22 cellular contexts compared by ENCODE assay signal in the genomic region with DNA sequence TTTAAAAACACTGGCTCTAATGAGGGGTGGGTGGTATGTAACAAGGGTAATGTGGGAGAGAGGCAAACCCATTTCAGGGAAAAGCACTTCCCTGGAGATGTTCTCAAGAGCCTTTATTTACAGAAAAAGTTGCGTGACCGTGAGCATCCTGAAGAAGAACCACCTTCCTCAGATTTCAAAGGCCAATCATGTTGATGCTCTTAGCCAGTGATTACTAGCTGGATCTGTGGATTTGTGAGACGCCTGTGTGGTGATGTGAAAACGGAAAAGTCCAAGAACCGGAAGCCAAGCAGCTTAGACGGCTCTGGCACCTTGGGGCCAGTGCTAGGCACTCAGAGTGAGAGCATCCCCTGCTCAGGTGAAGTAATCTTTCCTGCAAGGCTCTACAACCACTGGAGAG. TPM values are rescaled to one million over a fixed set of nuclear protein-coding genes. Genes with fewer than 3 reads are reported as not detected.
DNase-seq lines count a peak whose midpoint lies in the region; ATAC-seq, FAIRE-seq and TF ChIP-seq lines count a peak whose summit lies in the region.
"Had no signal": no experiment of that assay in that cellular context is flagged by ENCODE, and none has a peak within 500 bp of the region (broad histone marks: within the 10 kb centered on the region; RNA-seq: fewer than 3 reads in every experiment).

No MANE protein-coding gene starts in this region.

- H2AFZ ChIP-seq in fibroblast of lung (ENCODE audit: low read length), result no peak overlapping the region

- no peaks in the 10 kb centered on the region for H3K9me3 ChIP-seq in fibroblast of lung (ENCODE audit: control insufficient read depth, insufficient read depth, low read depth, low read length)
- H3K9me3 ChIP-seq in sigmoid colon, result no peaks in the 10 kb centered on the region
- H3K9me3 ChIP-seq: body of pancreas, esophagus muscularis mucosa, Peyer's patch, psoas muscle, suprapubic skin had no signal

- H3K27ac ChIP-seq in fibroblast of lung (ENCODE audit: insufficient read depth, low read length) (peak overlapping the region; percentile 59), sigmoid colon (peak overlapping the region in 3 of 4 donors; percentile 24 to 42 (median 26))
- H3K27ac ChIP-seq: C4-2B, dorsolateral prefrontal cortex, esophagus muscularis mucosa, Peyer's patch, psoas muscle, suprapubic skin had no signal

- peak overlapping the region; percentile 60 for H3K4me2 ChIP-seq in fibroblast of lung (ENCODE audit: extremely low read depth, insufficient read depth, low read length)

- TF ChIP-seq POLR2A in sigmoid colon (IDR thresholded peaks at IDR 0.05), result no peak

- TF ChIP-seq CTCF in fibroblast of lung (conservative IDR thresholded peaks at IDR 0.05 in 1 of 2, IDR thresholded peaks at IDR 0.05 in 1 of 2; ENCODE audit: low read depth in 1 of 2, low read length in 2 of 2), result no peak
- TF ChIP-seq CTCF in sigmoid colon (IDR thresholded peaks at IDR 0.05), result no peak

- FAIRE-seq in RCC 7860 (lab: Jason Lieb, UNC), result peak; percentile 48

- H3K4me3 ChIP-seq in fibroblast of lung (replicated peaks in 1 of 4; ENCODE audit: control extremely low read depth in 1 of 4, insufficient read depth in 1 of 4, low read depth in 3 of 4, low read length in 4 of 4) (no peak overlapping the region), sigmoid colon (no peak overlapping the region)
- H3K4me3 ChIP-seq: body of pancreas, dorsolateral prefrontal cortex, esophagus muscularis mucosa, Peyer's patch, psoas muscle, suprapubic skin had no signal

- H3K36me3 ChIP-seq in fibroblast of lung (ENCODE audit: control insufficient read depth, insufficient read depth, low read length), result no peaks in the 10 kb centered on the region
- no peaks in the 10 kb centered on the region for H3K36me3 ChIP-seq in sigmoid colon
- H3K36me3 ChIP-seq: esophagus muscularis mucosa, Peyer's patch, suprapubic skin had no signal

- TF ChIP-seq EP300 in sigmoid colon (IDR thresholded peaks at IDR 0.05), result no peak

- DNase-seq in HCEC 1CT, result peak; percentile 61
- DNase-seq in RCC 7860 (ENCODE audit: low spot score), result peak; percentile 74
- peak in 1 of 2 donors; percentile 60 for DNase-seq in fibroblast of lung (ENCODE audit: low read depth in 2 of 2)
- DNase-seq in sigmoid colon, result no peak
- no peak for DNase-seq in superior temporal gyrus (ENCODE audit: extremely low spot score)
- DNase-seq in NCI-H748 treated with DMSO at 0.1 percent for 48 hours (lab: John Stamatoyannopoulos, UW), result no peak
- no peak for DNase-seq in NCI-H1105 (lab: John Stamatoyannopoulos, UW)
- DNase-seq: activated naive CD4-positive, alpha-beta T cell treated with Interleukin-2 at 50 U/mL for 16 hours; DMS53; dorsolateral prefrontal cortex; left ventricle myocardium superior; naive thymus-derived CD4-positive, alpha-beta T cell; NCI-H2081; NCI-H69; Peyer's patch; psoas muscle; T-helper 1 cell had no signal

- H4K20me1 ChIP-seq in fibroblast of lung (ENCODE audit: control insufficient read depth, extremely low read depth, insufficient read depth, low read length), result no peaks in the 10 kb centered on the region

- no peak for ATAC-seq in GM21619 (IDR thresholded peaks at IDR 0.05; ENCODE audit: unreplicated experiment)
- ATAC-seq: naive thymus-derived CD4-positive, alpha-beta T cell; psoas muscle had no signal

- WGBS in sigmoid colon, 2 donors, result 72 to 78% methylated on average over 6 of the region's 6 CpGs

- H3K9ac ChIP-seq in fibroblast of lung (ENCODE audit: insufficient read depth, low read length), result no peak overlapping the region

- no peaks in the 10 kb centered on the region for H3K79me2 ChIP-seq in fibroblast of lung (ENCODE audit: control insufficient read depth, insufficient read depth, low read length)

- no peaks in the 10 kb centered on the region for H3K27me3 ChIP-seq in fibroblast of lung (ENCODE audit: control insufficient read depth, insufficient read depth, low read length)
- no peaks in the 10 kb centered on the region for H3K27me3 ChIP-seq in sigmoid colon
- H3K27me3 ChIP-seq: body of pancreas, dorsolateral prefrontal cortex, esophagus muscularis mucosa, Peyer's patch, suprapubic skin had no signal

- H3K4me1 ChIP-seq in fibroblast of lung (ENCODE audit: control insufficient read depth, extremely low read depth, insufficient read depth, low read length) (peaks cover 18% of the 10 kb centered on the region), sigmoid colon (peaks cover 0 to 16% (median 3%) of the 10 kb centered on the region in 4 donors)
- H3K4me1 ChIP-seq: body of pancreas, Peyer's patch, psoas muscle, suprapubic skin had no signal

- intact Hi-C loops in sigmoid colon (cut with DNase I), result no loop called here

RNA-seq across cellular contexts. Expression of a gene that starts 12.6 kb away (rescaled TPM):
- 22.9 and 44.4 TPM in 2 replicates for total RNA-seq in fibroblast of lung
- 13.1 and 38.0 TPM in 2 replicates for polyA plus RNA-seq in fibroblast of lung
- 8.8 and 20.3 TPM in 2 replicates for polyA plus RNA-seq in fibroblast of lung (2012)
- 38.6 and 128 TPM in 2 replicates for polyA minus RNA-seq in fibroblast of lung (ENCODE audit: low replicate concordance)
- 10 to 100 TPM in 1 of 4 donors, 1 to 10 TPM in 3; 2.0 to 12.9 (median 2.2) TPM for total RNA-seq in sigmoid colon
- polyA plus RNA-seq in sigmoid colon, result 1 to 10 TPM; 1.4 to 3.2 (median 1.8) TPM

Comparison
In these comparisons a context has a peak if more than half of its experiments do, and no peak if none do; other contexts are left out.
1. DNase-seq: peak in HCEC 1CT (single experiment) and RCC 7860 (single experiment); none in sigmoid colon (single experiment), superior temporal gyrus (single experiment), NCI-H748 treated with DMSO at 0.1 percent for 48 hours (single experiment) and NCI-H1105 (single experiment).